1 cellular context compared by ENCODE assay signal in genomic region chr19:36528194-36528920, GRCh38.
TF ChIP-seq lines count a peak whose summit lies in the region.

TSS of gene ZNF260 (minus strand) at chr19:36528271. CDS start at chr19:36515238, 13,033 bp downstream.

TF ChIP-seq in K562, 482 proteins besides CTCF, POLR2A, EP300 and RAD21 (continued from another document and continues in another):
- no peak for TF ChIP-seq BCLAF1 (IDR thresholded peaks at IDR 0.05; ENCODE audit: borderline replicate concordance in 1 of 2, control insufficient read depth in 1 of 2, low read depth in 2 of 2, low read length in 1 of 2)
- TF ChIP-seq ZNF699 (CRISPR knock-in tag; IDR thresholded peaks at IDR 0.05; ENCODE audit: insufficient replicate concordance) = no peak
- TF ChIP-seq HBP1 (CRISPR knock-in tag; IDR thresholded peaks at IDR 0.05) = no peak
- 0 out of 4 replicates have a peak, but pooled peaks of 1 of the 2 experiments have one; percentile 9 for TF ChIP-seq UBTF (IDR thresholded peaks at IDR 0.05; ENCODE audit: borderline replicate concordance in 1 of 2, low read depth in 2 of 2, low read length in 2 of 2)
- no peak for TF ChIP-seq TCF7L2 (IDR thresholded peaks at IDR 0.05; ENCODE audit: low read depth, low read length)
- no peak for TF ChIP-seq ZNF3 (CRISPR knock-in tag; IDR thresholded peaks at IDR 0.05)
- no peak for TF ChIP-seq CUX1 (CRISPR knock-in tag; IDR thresholded peaks at IDR 0.05)
- TF ChIP-seq MBD2 (IDR thresholded peaks at IDR 0.05; ENCODE audit: borderline replicate concordance, low read depth) = peak; percentile 66
- peak; percentile 36 to 94 for TF ChIP-seq AFF1 (IDR thresholded peaks at IDR 0.05; ENCODE audit: low read depth in 1 of 2, partially characterized antibody in 2 of 2)
- no peak for TF ChIP-seq THRB (CRISPR knock-in tag; conservative IDR thresholded peaks at IDR 0.05)
- TF ChIP-seq MAFG (tag; conservative IDR thresholded peaks at IDR 0.05) = no peak
- TF ChIP-seq FOXO4 (CRISPR knock-in tag; IDR thresholded peaks at IDR 0.05) = no peak
- no peak for TF ChIP-seq ZFP91 (CRISPR knock-in tag; IDR thresholded peaks at IDR 0.05)
- no peak; the same call in 1 of the 2 replicates for TF ChIP-seq SMARCE1 (IDR thresholded peaks at IDR 0.05)
- no peak for TF ChIP-seq PHF21A (IDR thresholded peaks at IDR 0.05; ENCODE audit: borderline replicate concordance, low read depth)
- TF ChIP-seq MEF2A (IDR thresholded peaks at IDR 0.05; ENCODE audit: control insufficient read depth, low read depth, low read length) = no peak
- no peak for TF ChIP-seq HNRNPH1 (optimal IDR thresholded peaks at IDR 0.05; ENCODE audit: low read depth, low read length)
- TF ChIP-seq XRCC5 (IDR thresholded peaks at IDR 0.05; ENCODE audit: low read depth, low read length) = no peak
- no peak for TF ChIP-seq CBFB (CRISPR knock-in tag; IDR thresholded peaks at IDR 0.05)
- no peak for TF ChIP-seq ZNF347 (CRISPR knock-in tag; IDR thresholded peaks at IDR 0.05; ENCODE audit: low read depth)
- no peak for TF ChIP-seq MEF2D (tag; conservative IDR thresholded peaks at IDR 0.05; ENCODE audit: low read depth)
- no peak for TF ChIP-seq PTRF (tag; IDR thresholded peaks at IDR 0.05)
- no peak for TF ChIP-seq HLTF (IDR thresholded peaks at IDR 0.05)
- no peak for TF ChIP-seq FOS (IDR thresholded peaks at IDR 0.05; ENCODE audit: extremely low read depth, insufficient read length)
- 0 out of 2 replicates have a peak, but pooled peaks have one; percentile 41 for TF ChIP-seq NBN (IDR thresholded peaks at IDR 0.05; ENCODE audit: low read depth)
- TF ChIP-seq ZNF445 (CRISPR knock-in tag; IDR thresholded peaks at IDR 0.05; ENCODE audit: low read depth) = no peak
- no peak for TF ChIP-seq HINFP (tag; conservative IDR thresholded peaks at IDR 0.05; ENCODE audit: low read depth)
- no peak for TF ChIP-seq GTF2B (IDR thresholded peaks at IDR 0.05; ENCODE audit: extremely low read depth, insufficient read length)
- TF ChIP-seq ZNF354B (CRISPR knock-in tag; IDR thresholded peaks at IDR 0.05) = no peak
- no peak for TF ChIP-seq TFAM (CRISPR knock-in tag; conservative IDR thresholded peaks at IDR 0.05)
- TF ChIP-seq ZNF408 (CRISPR knock-in tag; IDR thresholded peaks at IDR 0.05; ENCODE audit: low read depth) = no peak
